ENCODE assay signal across 8 cellular contexts in genomic region chr6:8499540-8499939, GRCh38.
DNase-seq lines count a peak whose midpoint lies in the region; TF ChIP-seq lines count a peak whose summit lies in the region.

No MANE protein-coding gene starts in this region.

- no TSS peak for BruUV-seq in OCI-LY7 (replicated peaks; lab: Mats Ljungman, UMichigan)

- H3K9me3 ChIP-seq in cardiac muscle cell (ENCODE audit: low read depth) (no peaks in the 10 kb centered on the region), right atrium auricular region (peaks cover 0 to 13% of the 10 kb centered on the region in 2 donors), OCI-LY7 (ENCODE audit: low read length) (no peaks in the 10 kb centered on the region)

- H3K4me2 ChIP-seq in OCI-LY7 (ENCODE audit: low read length): no peak overlapping the region

- POLR2A ChIA-PET in OCI-LY7 (lab: Charles Lee): interaction anchor here (0.5 to 1.6 kb wide), 3 partner anchors 10 to 757 kb away, joined by 3 to 4 read pairs (median 3); no protein-coding TSS in a partner anchor

- H3K27me3 Mint-ChIP-seq in type B pancreatic cell: no peaks in the 10 kb centered on the region

- H3K27ac Mint-ChIP-seq in type B pancreatic cell: no peak overlapping the region

- H3K9me2 ChIP-seq in OCI-LY7 (ENCODE audit: insufficient read depth, low read length): no peaks in the 10 kb centered on the region

- H2AFZ ChIP-seq in OCI-LY7 (ENCODE audit: low read length): no peak overlapping the region

- no peak overlapping the region for H3K4me3 ChIP-seq in cardiac muscle cell
- no peak overlapping the region for H3K4me3 ChIP-seq in right atrium auricular region
- H3K4me3 ChIP-seq in OCI-LY7 (ENCODE audit: low read depth, low read length, poor library complexity, severe bottlenecking): no peak overlapping the region
- no peak overlapping the region for H3K4me3 ChIP-seq in fibroblast of villous mesenchyme (ENCODE audit: low read depth, low read length)

- no peaks in the 10 kb centered on the region for H3K36me3 ChIP-seq in cardiac muscle cell
- H3K36me3 ChIP-seq in right atrium auricular region: no peaks in the 10 kb centered on the region
- no peaks in the 10 kb centered on the region for H3K36me3 ChIP-seq in OCI-LY7 (ENCODE audit: insufficient read depth, low read length)

- intact Hi-C loops in OCI-LY7 (cut with micrococcal nuclease; ENCODE audit: unreplicated experiment): no loop called here

- no peaks in the 10 kb centered on the region for H3K4me1 Mint-ChIP-seq in type B pancreatic cell (ENCODE audit: unreplicated experiment)

- CTCF ChIA-PET in OCI-LY7 (lab: Charles Lee; ENCODE audit: unreplicated experiment): no interaction called here

- no peaks in the 10 kb centered on the region for H3K9me3 Mint-ChIP-seq in type B pancreatic cell

- no peaks in the 10 kb centered on the region for H3K79me2 ChIP-seq in OCI-LY7 (ENCODE audit: insufficient read depth, low read depth, low read length)

- H3K27ac ChIP-seq in cardiac muscle cell (no peak overlapping the region), right atrium auricular region (no peak overlapping the region), OCI-LY7 (ENCODE audit: low read depth, low read length, poor library complexity, severe bottlenecking) (no peak overlapping the region)

- H3K4me3 Mint-ChIP-seq in type B pancreatic cell: no peak overlapping the region

- H3K4me1 ChIP-seq in cardiac muscle cell (ENCODE audit: low read depth): no peaks in the 10 kb centered on the region
- no peaks in the 10 kb centered on the region for H3K4me1 ChIP-seq in right atrium auricular region
- H3K4me1 ChIP-seq in OCI-LY7 (ENCODE audit: insufficient read depth, low read length, poor library complexity, severe bottlenecking): no peaks in the 10 kb centered on the region

- H3K36me3 Mint-ChIP-seq in type B pancreatic cell: no peaks in the 10 kb centered on the region

- DNase-seq in cardiac muscle cell (ENCODE audit: low read depth in 1 of 2, low spot score in 1 of 2): peak; percentile 1 to 9
- DNase-seq in right atrium auricular region (ENCODE audit: low spot score): no peak
- DNase-seq in OCI-LY7 (ENCODE audit: low spot score): peak; percentile 3
- DNase-seq in fibroblast of villous mesenchyme (ENCODE audit: low read depth): no peak
- no peak for DNase-seq in type B pancreatic cell (ENCODE audit: extremely low spot score, unreplicated experiment)
- DNase-seq in activated naive CD4-positive, alpha-beta T cell treated with anti-CD3 and anti-CD28 coated beads, Interleukin-2, amount 50 U/mL, for 16 hours: no peak
- DNase-seq in HPDE6-E6E7 (ENCODE audit: extremely low spot score): no peak
- no peak for DNase-seq in NCI-H2029 (lab: John Stamatoyannopoulos, UW)

- H3K27me3 ChIP-seq in cardiac muscle cell (no peaks in the 10 kb centered on the region), right atrium auricular region (no peaks in the 10 kb centered on the region)

- H4K20me1 ChIP-seq in OCI-LY7 (ENCODE audit: insufficient read depth, low read length): no peaks in the 10 kb centered on the region

- no peak for TF ChIP-seq CTCF in cardiac muscle cell (IDR thresholded peaks at IDR 0.05; ENCODE audit: low read depth, low read length)
- peak in 1 of 2 donors; percentile 33 for TF ChIP-seq CTCF in right atrium auricular region (IDR thresholded peaks at IDR 0.05)
- TF ChIP-seq CTCF in OCI-LY7 (conservative IDR thresholded peaks at IDR 0.05; ENCODE audit: low read length): peak; percentile 55
- TF ChIP-seq CTCF in fibroblast of villous mesenchyme (IDR thresholded peaks at IDR 0.05; ENCODE audit: insufficient read depth, low read depth, low read length): peak; percentile 5
- peak; percentile 78 for TF ChIP-seq CTCF in type B pancreatic cell (conservative IDR thresholded peaks at IDR 0.05)

Comparison
In these comparisons a context has a peak if more than half of its experiments do, and no peak if none do; other contexts are left out.
1. DNase-seq: peak in cardiac muscle cell (2 of 2) and OCI-LY7 (single experiment); none in right atrium auricular region (single experiment), fibroblast of villous mesenchyme (single experiment), type B pancreatic cell (single experiment), activated naive CD4-positive, alpha-beta T cell treated with anti-CD3 and anti-CD28 coated beads, Interleukin-2, amount 50 U/mL, for 16 hours (single experiment), HPDE6-E6E7 (single experiment) and NCI-H2029 (single experiment).